7 cellular contexts compared by ENCODE assay signal in genomic region chr5:14676-15075, GRCh38.
DNase-seq lines count a peak whose midpoint lies in the region; FAIRE-seq and TF ChIP-seq lines count a peak whose summit lies in the region.
"Not testable (repeated sequence)": the region's sequence is repeated elsewhere in the genome, so short reads cannot be mapped to it uniquely, and the experiment has no call there.

No MANE protein-coding gene starts in this region.

- not testable (repeated sequence) for H3K23ac ChIP-seq in H1 (ENCODE audit: insufficient read length)

- not testable (repeated sequence) for H2BK120ac ChIP-seq in H1 (replicated peaks; ENCODE audit: low read depth, low read length)

- POLR2A ChIA-PET in H1 (lab: Charles Lee; ENCODE audit: partially characterized antibody): interaction anchor here (0.7 kb wide), 1 partner anchor 157 kb away, joined by 3 read pairs; no protein-coding TSS in a partner anchor

- not testable (repeated sequence) for H2AFZ ChIP-seq in astrocyte (ENCODE audit: low read depth, low read length); mammary epithelial cell (ENCODE audit: low read depth, low read length); H1 (ENCODE audit: low read length)

- H3K79me2 ChIP-seq in astrocyte (ENCODE audit: insufficient read depth, low read length); mammary epithelial cell (ENCODE audit: insufficient read depth, low read length); H1 (ENCODE audit: control insufficient read depth in 1 of 2, insufficient read depth in 2 of 2, low read length in 2 of 2): not testable (repeated sequence)

- not testable (repeated sequence) for H3K9ac ChIP-seq in astrocyte (ENCODE audit: low read length); mammary epithelial cell (ENCODE audit: insufficient read depth, low read length); H1 (replicated peaks in 1 of 4; ENCODE audit: extremely low read depth in 1 of 4, low read depth in 3 of 4, low read length in 3 of 4)

- not testable (repeated sequence) for H4K91ac ChIP-seq in H1 (replicated peaks; ENCODE audit: insufficient read length, low read length)

- H3K36me3 ChIP-seq in astrocyte (ENCODE audit: insufficient read depth, low read length); mammary epithelial cell (ENCODE audit: insufficient read depth, low read length); H1 (ENCODE audit: control insufficient read depth in 2 of 4, insufficient read depth in 4 of 4, low read length in 3 of 4): not testable (repeated sequence)

- not testable (repeated sequence) for H2BK20ac ChIP-seq in H1 (ENCODE audit: low read length)

- not testable (repeated sequence) for H2BK12ac ChIP-seq in H1 (ENCODE audit: low read depth, low read length)

- H3K23me2 ChIP-seq in H1 (ENCODE audit: low read depth, low read length): not testable (repeated sequence)

- not testable (repeated sequence) for H2AK5ac ChIP-seq in H1 (ENCODE audit: low read depth, low read length)

- not testable (repeated sequence) for H3K27ac ChIP-seq in astrocyte (ENCODE audit: low read depth, low read length); mammary epithelial cell (ENCODE audit: insufficient read depth, low read depth, low read length); H1 (ENCODE audit: low read depth, low read length)

- not testable (repeated sequence) for H3K27me3 Mint-ChIP-seq in astrocyte (ENCODE audit: low read depth, unreplicated experiment)

- FAIRE-seq in astrocyte (lab: Jason Lieb, UNC); H1 (lab: Jason Lieb, UNC): not testable (repeated sequence)

- not testable (repeated sequence) for H3K4me2 ChIP-seq in astrocyte (ENCODE audit: low read length); mammary epithelial cell (ENCODE audit: insufficient read depth, low read depth, low read length); H1 (ENCODE audit: insufficient read depth in 1 of 2, low read depth in 2 of 2, low read length in 2 of 2)

- H3K9me3 ChIP-seq in astrocyte (ENCODE audit: insufficient read depth, low read depth, low read length); mammary epithelial cell (replicated peaks; ENCODE audit: insufficient read depth, low read length); H1 (ENCODE audit: insufficient read depth in 2 of 2, low read depth in 1 of 2, low read length in 1 of 2): not testable (repeated sequence)

- not testable (repeated sequence) for H4K5ac ChIP-seq in H1 (ENCODE audit: insufficient read length, low read depth, low read length)

- not testable (repeated sequence) for BruUV-seq in mammary epithelial cell (replicated peaks; lab: Mats Ljungman, UMichigan)

- not testable (repeated sequence) for H4K20me1 ChIP-seq in astrocyte (ENCODE audit: insufficient read depth, low read length); mammary epithelial cell (ENCODE audit: insufficient read depth, low read length); H1 (replicated peaks in 1 of 2; ENCODE audit: control insufficient read depth in 1 of 2, insufficient read depth in 2 of 2, low read length in 2 of 2)

- not testable (repeated sequence) for H3K9me3 Mint-ChIP-seq in astrocyte (ENCODE audit: unreplicated experiment)

- H3K4ac ChIP-seq in H1 (replicated peaks; ENCODE audit: insufficient read length, low read depth, low read length): not testable (repeated sequence)

- H3K4me1 Mint-ChIP-seq in astrocyte (ENCODE audit: low read depth, unreplicated experiment): peaks cover 18% of the 10 kb centered on the region

- not testable (repeated sequence) for TF ChIP-seq CTCF in astrocyte (IDR thresholded peaks at IDR 0.05; ENCODE audit: insufficient read depth, low read depth, low read length); mammary epithelial cell (conservative IDR thresholded peaks at IDR 0.05 in 1 of 2, IDR thresholded peaks at IDR 0.05 in 1 of 2; ENCODE audit: extremely low read depth in 1 of 2, insufficient read depth in 1 of 2, low read depth in 1 of 2, low read length in 2 of 2); H1 (IDR thresholded peaks at IDR 0.05; ENCODE audit: control extremely low read depth in 1 of 3, insufficient read depth in 1 of 3, low read depth in 1 of 3, low read length in 3 of 3); fibroblast of pulmonary artery (IDR thresholded peaks at IDR 0.05; ENCODE audit: low read length, missing control alignments)

- in situ Hi-C loops in mammary epithelial cell (cut with MboI; ENCODE audit: low sequenced_read_pairs in 2 of 2): not testable (repeated sequence)

- TF ChIP-seq POLR2A in H1 (IDR thresholded peaks at IDR 0.05; ENCODE audit: control extremely low read depth in 1 of 2, low read depth in 2 of 2, low read length in 2 of 2): not testable (repeated sequence)

- H3K27ac Mint-ChIP-seq in astrocyte (ENCODE audit: unreplicated experiment): peak overlapping the region; percentile 64

- TF ChIP-seq RAD21 in H1 (IDR thresholded peaks at IDR 0.05 in 1 of 2, conservative IDR thresholded peaks at IDR 0.05 in 1 of 2; ENCODE audit: low read depth in 2 of 2, low read length in 2 of 2): not testable (repeated sequence)

- peak; percentile 31 for DNase-seq in H4 (ENCODE audit: low spot score)
- DNase-seq in LHCN-M2 (ENCODE audit: low read depth): peak; percentile 14
- DNase-seq in astrocyte (ENCODE audit: low read depth): peak; percentile 54
- DNase-seq in mammary epithelial cell: peak; percentile 68
- not testable (repeated sequence) for DNase-seq in H1 (ENCODE audit: low read depth in 1 of 2, low spot score in 2 of 2)
- peak; percentile 7 for DNase-seq in fibroblast of pulmonary artery (ENCODE audit: low read depth)
- DNase-seq in myocyte (ENCODE audit: low read depth): peak; percentile 29

- TF ChIP-seq EP300 in H1 (IDR thresholded peaks at IDR 0.05; ENCODE audit: borderline replicate concordance in 1 of 2, low read depth in 2 of 2, low read length in 2 of 2): not testable (repeated sequence)

- CTCF ChIA-PET in mammary epithelial cell (lab: Charles Lee; ENCODE audit: low non-redundant PET): interaction anchor here (0.6 kb wide), 1 partner anchor 154 kb away, joined by 3 read pairs; no protein-coding TSS in a partner anchor
- CTCF ChIA-PET in H1 (lab: Charles Lee; ENCODE audit: partially characterized antibody): not testable (repeated sequence)

- not testable (repeated sequence) for H3K79me1 ChIP-seq in H1 (ENCODE audit: low read depth, low read length)

- not testable (repeated sequence) for H3K27me3 ChIP-seq in astrocyte (ENCODE audit: insufficient read depth, low read length); mammary epithelial cell (ENCODE audit: insufficient read depth, low read length); H1 (replicated peaks in 1 of 4; ENCODE audit: control insufficient read depth in 3 of 4, extremely low read depth in 1 of 4, insufficient read depth in 3 of 4, low read length in 3 of 4)

- H3K36me3 Mint-ChIP-seq in astrocyte (ENCODE audit: low read depth, unreplicated experiment): not testable (repeated sequence)

- H3K18ac ChIP-seq in H1 (ENCODE audit: extremely low read depth, low read length): not testable (repeated sequence)

- not testable (repeated sequence) for H3K14ac ChIP-seq in H1 (ENCODE audit: insufficient read length)

- not testable (repeated sequence) for H2BK15ac ChIP-seq in H1 (ENCODE audit: low read length)

- dilution Hi-C loops in mammary epithelial cell (cut with HindIII; ENCODE audit: low sequenced_read_pairs): not testable (repeated sequence)

- H3K4me1 ChIP-seq in astrocyte (ENCODE audit: insufficient read depth, low read length); mammary epithelial cell (ENCODE audit: insufficient read depth, low read length); H1 (replicated peaks in 1 of 4; ENCODE audit: control insufficient read depth in 3 of 4, insufficient read depth in 4 of 4, low read length in 3 of 4): not testable (repeated sequence)

- not testable (repeated sequence) for H3K56ac ChIP-seq in H1 (replicated peaks; ENCODE audit: insufficient read length, low read depth, low read length)

- H4K8ac ChIP-seq in H1 (ENCODE audit: extremely low read depth, insufficient read depth, low read length): not testable (repeated sequence)

- not testable (repeated sequence) for H3K4me3 ChIP-seq in astrocyte (ENCODE audit: insufficient read depth, low read depth, low read length); mammary epithelial cell (replicated peaks in 1 of 3; ENCODE audit: insufficient read depth in 1 of 3, low read depth in 2 of 3, low read length in 3 of 3); H1 (ENCODE audit: extremely low read depth in 1 of 4, insufficient read depth in 2 of 4, low read depth in 3 of 4, low read length in 4 of 4); fibroblast of pulmonary artery (replicated peaks; ENCODE audit: low read depth, low read length)

- WGBS in mammary epithelial cell (ENCODE audit: low coverage, missing lambda C conversion rate): 8% methylated on average over 2 of the region's 2 CpGs
- WGBS in H1 (ENCODE audit: extremely low coverage in 1 of 2, insufficient coverage in 1 of 2, insufficient read length in 1 of 2, insufficient replicate concordance in 2 of 2, low coverage in 1 of 2, low lambda C conversion rate in 2 of 2, missing lambda C conversion rate in 1 of 2), 2 experiments: 75% methylated on average over 2 of the region's 2 CpGs; no CpG with 5 or more reads in 1 of the 2 experiments

- intact Hi-C loops in mammary epithelial cell (cut with micrococcal nuclease): not testable (repeated sequence)

- H2BK5ac ChIP-seq in H1 (ENCODE audit: low read depth, low read length): not testable (repeated sequence)

- not testable (repeated sequence) for H3K4me3 Mint-ChIP-seq in astrocyte (ENCODE audit: unreplicated experiment)

TF ChIP-seq in H1, 55 proteins besides CTCF, POLR2A, EP300 and RAD21:
- peak; percentile 32; the same call in 1 of the 2 replicates for TF ChIP-seq SRF (IDR thresholded peaks at IDR 0.05; ENCODE audit: low read depth, low read length)
